14 cellular contexts compared by ENCODE assay signal in genomic region chr9:4114569-4115505, GRCh38.
DNase-seq lines count a peak whose midpoint lies in the region; ATAC-seq and TF ChIP-seq lines count a peak whose summit lies in the region.
"Had no signal": no experiment of that assay in that cellular context is flagged by ENCODE, and none has a peak within 500 bp of the region (broad histone marks: within the 10 kb centered on the region; RNA-seq: fewer than 3 reads in every experiment).

No MANE protein-coding gene starts in this region.

- WGBS in right lobe of liver (ENCODE audit: insufficient coverage, low coverage, low lambda C conversion rate, missing lambda C conversion rate): 77% methylated on average over 7 of the region's 9 CpGs

- no peak overlapping the region for H3K4me3 Mint-ChIP-seq in brain
- H3K4me3 Mint-ChIP-seq in T-helper 2 cell treated with Interferon-gamma antibody and Interleukin-4, amounts not matched to agents 5 μg/mL and 100 μg/mL, for 36 hours: no peak overlapping the region
- H3K4me3 Mint-ChIP-seq: naive thymus-derived CD4-positive, alpha-beta T cell had no signal

- H3K27ac Mint-ChIP-seq in brain: peak overlapping the region in 4 of 5 experiments; percentile 54 to 89 (median 85)
- no peak overlapping the region for H3K27ac Mint-ChIP-seq in T-helper 2 cell treated with Interferon-gamma antibody and Interleukin-4, amounts not matched to agents 5 μg/mL and 100 μg/mL, for 36 hours
- H3K27ac Mint-ChIP-seq: naive thymus-derived CD4-positive, alpha-beta T cell had no signal

- DNase-seq in NCI-H2196 (lab: John Stamatoyannopoulos, UW; ENCODE audit: unreplicated experiment): peak; percentile 37
- no peak for DNase-seq in NCI-H2196 treated with DMSO at 0.1 percent for 48 hours (lab: John Stamatoyannopoulos, UW; ENCODE audit: unreplicated experiment)
- no peak for DNase-seq in right atrium auricular region (ENCODE audit: low spot score)
- no peak for DNase-seq in T-helper 2 cell treated with Interferon-gamma antibody and Interleukin-4, amounts not matched to agents 5 μg/mL and 100 μg/mL, for 36 hours (ENCODE audit: low spot score)
- no peak for DNase-seq in right lobe of liver
- DNase-seq: activated CD8-positive, alpha-beta memory T cell treated with anti-CD3 and anti-CD28 coated beads, Interleukin-2, amount 50 U/mL, for 4 hours; naive thymus-derived CD4-positive, alpha-beta T cell; NCI-H187 treated with DMSO at 0.1 percent for 48 hours; spleen had no signal

- H3K36me3 ChIP-seq in right atrium auricular region (no peaks in the 10 kb centered on the region), stomach smooth muscle (ENCODE audit: control insufficient read depth in 2 of 2, insufficient read depth in 2 of 2, low read length in 2 of 2) (no peaks in the 10 kb centered on the region), right lobe of liver (no peaks in the 10 kb centered on the region)
- H3K36me3 ChIP-seq: HAP-1, SJSA1 had no signal

- H3K27ac ChIP-seq in right atrium auricular region (peak overlapping the region; percentile 17 to 42), stomach smooth muscle (ENCODE audit: low read length) (peak overlapping the region; percentile 68), right lobe of liver (no peak overlapping the region)
- H3K27ac ChIP-seq: SJSA1, spleen had no signal

- no peak for ATAC-seq in HG02623 (IDR thresholded peaks at IDR 0.05; ENCODE audit: unreplicated experiment)
- ATAC-seq in right lobe of liver: no peak
- ATAC-seq: naive thymus-derived CD4-positive, alpha-beta T cell had no signal

- H3K9ac ChIP-seq in stomach smooth muscle (ENCODE audit: low read length in 2 of 2): no peak overlapping the region

- intact Hi-C loops in right lobe of liver (cut with DNase I): no loop called here

- peaks cover 0 to 29% of the 10 kb centered on the region in 2 donors for H3K4me1 ChIP-seq in right atrium auricular region
- H3K4me1 ChIP-seq in stomach smooth muscle (ENCODE audit: control insufficient read depth, insufficient read depth, low read length): peaks cover 33% of the 10 kb centered on the region
- H3K4me1 ChIP-seq in right lobe of liver: peaks cover 0 to 9% (median 0%) of the 10 kb centered on the region in 4 donors
- H3K4me1 ChIP-seq: HAP-1, SJSA1, spleen had no signal

- peaks cover 11% of the 10 kb centered on the region for H3K36me3 Mint-ChIP-seq in brain
- no peaks in the 10 kb centered on the region for H3K36me3 Mint-ChIP-seq in T-helper 2 cell treated with Interferon-gamma antibody and Interleukin-4, amounts not matched to agents 5 μg/mL and 100 μg/mL, for 36 hours (ENCODE audit: low read depth)

- peaks cover 53% of the 10 kb centered on the region for H3K4me1 Mint-ChIP-seq in brain
- no peaks in the 10 kb centered on the region for H3K4me1 Mint-ChIP-seq in T-helper 2 cell treated with Interferon-gamma antibody and Interleukin-4, amounts not matched to agents 5 μg/mL and 100 μg/mL, for 36 hours (ENCODE audit: low read depth)

- H3K9me3 ChIP-seq in right atrium auricular region: no peaks in the 10 kb centered on the region
- H3K9me3 ChIP-seq in stomach smooth muscle (ENCODE audit: control insufficient read depth in 2 of 2, low read length in 2 of 2): no peaks in the 10 kb centered on the region
- H3K9me3 ChIP-seq in right lobe of liver: no peaks in the 10 kb centered on the region
- H3K9me3 ChIP-seq: HAP-1, SJSA1, spleen had no signal

- TF ChIP-seq CTCF in brain (conservative IDR thresholded peaks at IDR 0.05): no peak
- TF ChIP-seq CTCF in right atrium auricular region (IDR thresholded peaks at IDR 0.05): no peak
- no peak for TF ChIP-seq CTCF in right lobe of liver (IDR thresholded peaks at IDR 0.05)

- no peak for TF ChIP-seq POLR2A in right lobe of liver (IDR thresholded peaks at IDR 0.05)

- H3K4me3 ChIP-seq in right atrium auricular region: no peak overlapping the region
- H3K4me3 ChIP-seq in stomach smooth muscle (ENCODE audit: low read length in 2 of 2): no peak overlapping the region
- no peak overlapping the region for H3K4me3 ChIP-seq in right lobe of liver
- H3K4me3 ChIP-seq: HAP-1, SJSA1, spleen had no signal

- H3K27me3 ChIP-seq in right atrium auricular region (no peaks in the 10 kb centered on the region), stomach smooth muscle (ENCODE audit: control insufficient read depth in 1 of 2, insufficient read depth in 2 of 2, low read length in 2 of 2) (no peaks in the 10 kb centered on the region), right lobe of liver (no peaks in the 10 kb centered on the region)
- H3K27me3 ChIP-seq: SJSA1, spleen had no signal

- H3K27me3 Mint-ChIP-seq in brain: peaks cover 9% of the 10 kb centered on the region
- no peaks in the 10 kb centered on the region for H3K27me3 Mint-ChIP-seq in T-helper 2 cell treated with Interferon-gamma antibody and Interleukin-4, amounts not matched to agents 5 μg/mL and 100 μg/mL, for 36 hours (ENCODE audit: low read depth)

- H3K9me3 Mint-ChIP-seq in brain: peaks cover 0 to 3% (median 0%) of the 10 kb centered on the region in 5 experiments
- no peaks in the 10 kb centered on the region for H3K9me3 Mint-ChIP-seq in T-helper 2 cell treated with Interferon-gamma antibody and Interleukin-4, amounts not matched to agents 5 μg/mL and 100 μg/mL, for 36 hours
- H3K9me3 Mint-ChIP-seq: naive thymus-derived CD4-positive, alpha-beta T cell had no signal

Comparison
In these comparisons a context has a peak if more than half of its experiments do, and no peak if none do; other contexts are left out.
1. H3K27ac ChIP-seq: peak in right atrium auricular region (2 of 2) and stomach smooth muscle (single experiment); none in right lobe of liver (0 of 3).